ENCODE assay signal across 12 cellular contexts in the genomic region with DNA sequence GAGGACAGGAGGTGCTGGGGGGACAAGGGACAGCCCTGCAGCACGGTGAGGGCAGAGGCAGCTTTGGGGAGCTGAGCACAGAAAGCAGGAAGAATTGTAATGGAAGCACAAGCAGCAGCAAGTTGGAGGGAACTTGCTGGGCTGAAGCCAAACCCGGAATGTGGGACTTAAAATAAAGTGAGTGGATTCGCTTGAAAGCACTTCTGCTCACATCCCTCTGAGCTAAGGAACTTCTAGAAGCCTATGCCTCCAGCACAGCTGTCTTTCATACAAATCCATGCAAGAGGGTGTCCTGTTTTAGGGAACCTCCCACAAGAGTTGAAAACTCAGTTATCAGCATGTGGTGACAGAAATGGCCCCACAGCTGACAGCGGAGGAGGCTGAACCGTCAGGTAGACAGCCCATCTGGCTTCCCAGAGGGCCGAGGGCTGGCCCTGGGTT.
"Had no signal": no experiment of that assay in that cellular context is flagged by ENCODE, and none has a peak within 500 bp of the region (broad histone marks: within the 10 kb centered on the region; RNA-seq: fewer than 3 reads in every experiment).

No MANE protein-coding gene starts in this region.

- DNase-seq: activated CD4-positive, alpha-beta T cell treated with anti-CD3 and anti-CD28 coated beads for 48 hours; activated CD8-positive, alpha-beta memory T cell treated with anti-CD3 and anti-CD28 coated beads, Interleukin-2, amount 50 U/mL, for 48 hours; activated T-cell treated with anti-CD3 and anti-CD28 coated beads, Interleukin-2, amount 50 U/mL, for 72 hours; aorta; effector memory CD4-positive, alpha-beta T cell; immature natural killer cell; left colon; stimulated activated CD4-positive, alpha-beta T cell treated with anti-CD3 and anti-CD28 coated beads, Interleukin-2, amount 100 ng/mL, for 48 hours; stimulated activated naive B cell treated with anti-CD40 and anti-IgM and Interleukin-4, amounts not matched to agents 10 μg/mL and 1 μg/mL and 100 μg/mL, for 72 hours; transverse colon had no signal

- H3K36me3 Mint-ChIP-seq: immature natural killer cell; naive thymus-derived CD8-positive, alpha-beta T cell; stimulated activated naive B cell treated with anti-CD40 and anti-IgM and Interleukin-4, amounts not matched to agents 10 μg/mL and 1 μg/mL and 100 μg/mL, for 72 hours had no signal

- H3K36me3 ChIP-seq: transverse colon had no signal

- H3K9me3 Mint-ChIP-seq: activated T-cell treated with anti-CD3 and anti-CD28 coated beads, Interleukin-2, amount 50 U/mL, for 72 hours; immature natural killer cell; naive thymus-derived CD8-positive, alpha-beta T cell; stimulated activated naive B cell treated with anti-CD40 and anti-IgM and Interleukin-4, amounts not matched to agents 10 μg/mL and 1 μg/mL and 100 μg/mL, for 72 hours; T-helper 1 cell treated with Interleukin-12 subunit alpha and Interleukin-12 subunit beta and Interleukin-4 antibody, amounts not matched to agents 30 μg/mL and 1 μg/mL, for 36 hours had no signal

- ATAC-seq: activated T-cell treated with anti-CD3 and anti-CD28 coated beads, Interleukin-2, amount 50 U/mL, for 72 hours; left colon; stimulated activated naive B cell treated with anti-CD40 and anti-IgM and Interleukin-4, amounts not matched to agents 10 μg/mL and 1 μg/mL and 100 μg/mL, for 72 hours had no signal

- H3K27ac ChIP-seq: transverse colon had no signal

- H3K9me3 ChIP-seq: transverse colon had no signal

- H3K4me3 ChIP-seq: transverse colon had no signal

- H3K4me3 Mint-ChIP-seq: activated T-cell treated with anti-CD3 and anti-CD28 coated beads, Interleukin-2, amount 50 U/mL, for 72 hours; immature natural killer cell; stimulated activated naive B cell treated with anti-CD40 and anti-IgM and Interleukin-4, amounts not matched to agents 10 μg/mL and 1 μg/mL and 100 μg/mL, for 72 hours; T-helper 1 cell treated with Interleukin-12 subunit alpha and Interleukin-12 subunit beta and Interleukin-4 antibody, amounts not matched to agents 30 μg/mL and 1 μg/mL, for 36 hours had no signal

- H3K27ac Mint-ChIP-seq: activated T-cell treated with anti-CD3 and anti-CD28 coated beads, Interleukin-2, amount 50 U/mL, for 72 hours; immature natural killer cell; stimulated activated naive B cell treated with anti-CD40 and anti-IgM and Interleukin-4, amounts not matched to agents 10 μg/mL and 1 μg/mL and 100 μg/mL, for 72 hours; T-helper 1 cell treated with Interleukin-12 subunit alpha and Interleukin-12 subunit beta and Interleukin-4 antibody, amounts not matched to agents 30 μg/mL and 1 μg/mL, for 36 hours had no signal
